Comparison of ENCODE assay signal across 8 cellular contexts in the genomic region with DNA sequence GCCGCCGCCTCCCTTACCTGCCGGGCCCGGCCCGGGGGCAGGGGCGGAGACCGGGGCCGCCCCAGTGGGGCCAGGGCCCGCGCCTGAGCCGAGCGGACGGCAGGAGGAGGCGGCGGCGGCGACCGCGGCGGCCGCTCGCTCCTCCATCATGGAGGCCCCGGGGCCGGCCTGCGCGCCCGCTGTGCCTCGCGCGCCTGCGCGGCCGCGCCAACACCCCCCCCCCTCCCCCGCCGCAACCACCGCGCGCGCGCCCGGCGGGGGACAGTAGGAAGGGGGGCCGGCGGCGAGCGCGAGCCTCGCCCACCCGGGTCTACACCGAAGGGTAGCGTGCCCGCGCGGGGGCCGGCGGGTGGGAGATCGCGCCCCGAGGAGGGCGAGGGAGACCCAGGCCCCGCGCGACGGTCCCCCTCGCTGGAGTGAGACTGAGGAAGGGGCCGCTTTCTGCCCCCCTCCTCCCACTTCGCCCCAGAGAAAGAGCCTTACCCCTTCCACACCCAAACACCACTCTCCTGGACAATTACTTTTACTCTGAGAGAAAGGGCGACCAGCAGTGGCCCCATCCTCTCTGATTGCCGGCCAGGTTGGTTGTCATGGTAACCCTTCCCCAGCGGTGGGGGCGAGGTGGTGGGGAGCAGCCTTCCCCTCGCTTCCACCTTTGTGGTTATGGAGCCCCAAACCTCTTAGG. TPM values are rescaled to one million over a fixed set of nuclear protein-coding genes. Genes with fewer than 3 reads are reported as not detected.
A peak's percentile ranks its signal among the peaks of the same experiment; 100 is the strongest.
DNase-seq lines count a peak whose midpoint lies in the region; ATAC-seq and TF ChIP-seq lines count a peak whose summit lies in the region.

A gene with protein sequence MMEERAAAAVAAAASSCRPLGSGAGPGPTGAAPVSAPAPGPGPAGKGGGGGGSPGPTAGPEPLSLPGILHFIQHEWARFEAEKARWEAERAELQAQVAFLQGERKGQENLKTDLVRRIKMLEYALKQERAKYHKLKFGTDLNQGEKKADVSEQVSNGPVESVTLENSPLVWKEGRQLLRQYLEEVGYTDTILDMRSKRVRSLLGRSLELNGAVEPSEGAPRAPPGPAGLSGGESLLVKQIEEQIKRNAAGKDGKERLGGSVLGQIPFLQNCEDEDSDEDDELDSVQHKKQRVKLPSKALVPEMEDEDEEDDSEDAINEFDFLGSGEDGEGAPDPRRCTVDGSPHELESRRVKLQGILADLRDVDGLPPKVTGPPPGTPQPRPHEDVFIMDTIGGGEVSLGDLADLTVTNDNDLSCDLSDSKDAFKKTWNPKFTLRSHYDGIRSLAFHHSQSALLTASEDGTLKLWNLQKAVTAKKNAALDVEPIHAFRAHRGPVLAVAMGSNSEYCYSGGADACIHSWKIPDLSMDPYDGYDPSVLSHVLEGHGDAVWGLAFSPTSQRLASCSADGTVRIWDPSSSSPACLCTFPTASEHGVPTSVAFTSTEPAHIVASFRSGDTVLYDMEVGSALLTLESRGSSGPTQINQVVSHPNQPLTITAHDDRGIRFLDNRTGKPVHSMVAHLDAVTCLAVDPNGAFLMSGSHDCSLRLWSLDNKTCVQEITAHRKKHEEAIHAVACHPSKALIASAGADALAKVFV (minus strand): TSS at position 170 of the 685 bp plus-strand sequence. CDS start 20 bp downstream, at position 150.

- peak within 1 kb of the TSS; percentile 86 for H3K27ac Mint-ChIP-seq in endothelial cell (ENCODE audit: unreplicated experiment)
- H3K27ac Mint-ChIP-seq in stimulated activated memory B cell treated with anti-CD40 and anti-IgM and Interleukin-4, amounts not matched to agents 10 μg/mL and 1 μg/mL and 100 μg/mL, for 72 hours: peak within 1 kb of the TSS; percentile 83

- peaks cover 29% of the 10 kb centered on the region for H3K4me1 Mint-ChIP-seq in endothelial cell (ENCODE audit: unreplicated experiment)
- H3K4me1 Mint-ChIP-seq in stimulated activated memory B cell treated with anti-CD40 and anti-IgM and Interleukin-4, amounts not matched to agents 10 μg/mL and 1 μg/mL and 100 μg/mL, for 72 hours: peaks cover 76% of the 10 kb centered on the region

- peak; percentile 59 for DNase-seq in EH (ENCODE audit: low read depth)
- peak; percentile 44 for DNase-seq in HCEC 1CT
- DNase-seq in NCI-H2171 treated with DMSO at 0.1 percent for 48 hours (lab: John Stamatoyannopoulos, UW): peak; percentile 68
- DNase-seq in endothelial cell (ENCODE audit: low spot score): peak; percentile 56
- DNase-seq in midbrain (lab: John Stamatoyannopoulos, UW): peak; percentile 49

- peaks cover 15% of the 10 kb centered on the region for H3K27me3 Mint-ChIP-seq in endothelial cell (ENCODE audit: unreplicated experiment)
- H3K27me3 Mint-ChIP-seq in stimulated activated memory B cell treated with anti-CD40 and anti-IgM and Interleukin-4, amounts not matched to agents 10 μg/mL and 1 μg/mL and 100 μg/mL, for 72 hours: no peaks in the 10 kb centered on the region

- peak; percentile 80 for ATAC-seq in stimulated activated memory B cell treated with anti-CD40 and anti-IgM and Interleukin-4, amounts not matched to agents 10 μg/mL and 1 μg/mL and 100 μg/mL, for 72 hours
- ATAC-seq in HG02884 (IDR thresholded peaks at IDR 0.05; ENCODE audit: unreplicated experiment): no peak

- H3K4me3 Mint-ChIP-seq in endothelial cell (ENCODE audit: unreplicated experiment): peak within 1 kb of the TSS; percentile 99
- peak within 1 kb of the TSS; percentile 89 for H3K4me3 Mint-ChIP-seq in stimulated activated memory B cell treated with anti-CD40 and anti-IgM and Interleukin-4, amounts not matched to agents 10 μg/mL and 1 μg/mL and 100 μg/mL, for 72 hours

- peaks cover 4% of the 10 kb centered on the region for H3K36me3 Mint-ChIP-seq in endothelial cell (ENCODE audit: low read depth, unreplicated experiment)
- peaks cover 18% of the 10 kb centered on the region for H3K36me3 Mint-ChIP-seq in stimulated activated memory B cell treated with anti-CD40 and anti-IgM and Interleukin-4, amounts not matched to agents 10 μg/mL and 1 μg/mL and 100 μg/mL, for 72 hours

- POLR2A ChIA-PET in activated CD8-positive, alpha-beta memory T cell treated with anti-CD3 and anti-CD28 coated beads for 36 hours (lab: Charles Lee): no interaction called here

- CTCF ChIA-PET in activated CD8-positive, alpha-beta memory T cell treated with anti-CD3 and anti-CD28 coated beads for 36 hours (lab: Charles Lee): interaction anchor here (2.1 to 2.8 kb wide), 2 partner anchors 17 to 42 kb away, joined by 6 to 14 read pairs; no protein-coding TSS in a partner anchor

- H3K9me3 Mint-ChIP-seq in endothelial cell (ENCODE audit: unreplicated experiment): no peaks in the 10 kb centered on the region
- no peaks in the 10 kb centered on the region for H3K9me3 Mint-ChIP-seq in stimulated activated memory B cell treated with anti-CD40 and anti-IgM and Interleukin-4, amounts not matched to agents 10 μg/mL and 1 μg/mL and 100 μg/mL, for 72 hours

- no peak for TF ChIP-seq CTCF in endothelial cell (IDR thresholded peaks at IDR 0.05; ENCODE audit: unreplicated experiment)

RNA-seq across cellular contexts. Expression of the gene that starts here (rescaled TPM):
- 10 to 100 TPM; 66.1 to 69.6 TPM for total RNA-seq in activated CD8-positive, alpha-beta memory T cell treated with anti-CD3 and anti-CD28 coated beads for 36 hours
- total RNA-seq in endothelial cell (ENCODE audit: unreplicated experiment): 111 TPM
